8 cellular contexts compared by ENCODE assay signal in genomic region chr12:104459556-104459909, GRCh38. TPM values are rescaled to one million over a fixed set of nuclear protein-coding genes. Genes with fewer than 3 reads are reported as not detected.
A peak's percentile ranks its signal among the peaks of the same experiment; 100 is the strongest.
DNase-seq lines count a peak whose midpoint lies in the region; ATAC-seq and TF ChIP-seq lines count a peak whose summit lies in the region.

No MANE protein-coding gene starts in this region.

- intact Hi-C loops in activated CD8-positive, alpha-beta T cell treated with anti-CD3 and anti-CD28 coated beads for 36 hours (cut with micrococcal nuclease): loop anchor here (5.0 kb wide), 3 partner anchors 33 to 228 kb away; no protein-coding TSS in a partner anchor

- TF ChIP-seq CTCF in activated CD8-positive, alpha-beta T cell treated with anti-CD3 and anti-CD28 coated beads for 36 hours (IDR thresholded peaks at IDR 0.05): no peak
- TF ChIP-seq CTCF in glutamatergic neuron (IDR thresholded peaks at IDR 0.05; ENCODE audit: partially characterized antibody, unreplicated experiment): no peak

- peak overlapping the region; percentile 83 for H3K4me3 Mint-ChIP-seq in activated CD8-positive, alpha-beta T cell treated with anti-CD3 and anti-CD28 coated beads for 36 hours
- peak overlapping the region; percentile 89 for H3K4me3 Mint-ChIP-seq in glutamatergic neuron (ENCODE audit: unreplicated experiment)
- peak overlapping the region; percentile 99 for H3K4me3 Mint-ChIP-seq in stimulated activated memory B cell treated with anti-CD40 and anti-IgM and Interleukin-4, amounts not matched to agents 10 μg/mL and 1 μg/mL and 100 μg/mL, for 72 hours

- H3K4me1 Mint-ChIP-seq in activated CD8-positive, alpha-beta T cell treated with anti-CD3 and anti-CD28 coated beads for 36 hours (ENCODE audit: low read depth): peaks cover 64% of the 10 kb centered on the region
- peaks cover 5% of the 10 kb centered on the region for H3K4me1 Mint-ChIP-seq in glutamatergic neuron (ENCODE audit: low read depth, unreplicated experiment)
- H3K4me1 Mint-ChIP-seq in stimulated activated memory B cell treated with anti-CD40 and anti-IgM and Interleukin-4, amounts not matched to agents 10 μg/mL and 1 μg/mL and 100 μg/mL, for 72 hours: peaks cover 68% of the 10 kb centered on the region

- ATAC-seq in activated CD8-positive, alpha-beta T cell treated with anti-CD3 and anti-CD28 coated beads for 36 hours: no peak
- no peak for ATAC-seq in stimulated activated memory B cell treated with anti-CD40 and anti-IgM and Interleukin-4, amounts not matched to agents 10 μg/mL and 1 μg/mL and 100 μg/mL, for 72 hours
- ATAC-seq in HG02610 (IDR thresholded peaks at IDR 0.05; ENCODE audit: unreplicated experiment) (no peak), GM21367 (IDR thresholded peaks at IDR 0.05; ENCODE audit: unreplicated experiment) (no peak)

- peak overlapping the region; percentile 82 for H3K27ac Mint-ChIP-seq in activated CD8-positive, alpha-beta T cell treated with anti-CD3 and anti-CD28 coated beads for 36 hours
- no peak overlapping the region for H3K27ac Mint-ChIP-seq in glutamatergic neuron (ENCODE audit: unreplicated experiment)
- peak overlapping the region; percentile 92 for H3K27ac Mint-ChIP-seq in stimulated activated memory B cell treated with anti-CD40 and anti-IgM and Interleukin-4, amounts not matched to agents 10 μg/mL and 1 μg/mL and 100 μg/mL, for 72 hours

- peaks cover 14% of the 10 kb centered on the region for H3K36me3 Mint-ChIP-seq in activated CD8-positive, alpha-beta T cell treated with anti-CD3 and anti-CD28 coated beads for 36 hours (ENCODE audit: low read depth)
- no peaks in the 10 kb centered on the region for H3K36me3 Mint-ChIP-seq in glutamatergic neuron (ENCODE audit: unreplicated experiment)
- peaks cover 24% of the 10 kb centered on the region for H3K36me3 Mint-ChIP-seq in stimulated activated memory B cell treated with anti-CD40 and anti-IgM and Interleukin-4, amounts not matched to agents 10 μg/mL and 1 μg/mL and 100 μg/mL, for 72 hours

- no peaks in the 10 kb centered on the region for H3K27me3 Mint-ChIP-seq in activated CD8-positive, alpha-beta T cell treated with anti-CD3 and anti-CD28 coated beads for 36 hours
- peaks cover 8% of the 10 kb centered on the region for H3K27me3 Mint-ChIP-seq in glutamatergic neuron (ENCODE audit: unreplicated experiment)
- H3K27me3 Mint-ChIP-seq in stimulated activated memory B cell treated with anti-CD40 and anti-IgM and Interleukin-4, amounts not matched to agents 10 μg/mL and 1 μg/mL and 100 μg/mL, for 72 hours: no peaks in the 10 kb centered on the region

- H3K9me3 Mint-ChIP-seq in activated CD8-positive, alpha-beta T cell treated with anti-CD3 and anti-CD28 coated beads for 36 hours: no peaks in the 10 kb centered on the region
- H3K9me3 Mint-ChIP-seq in glutamatergic neuron (ENCODE audit: unreplicated experiment): peaks cover 4% of the 10 kb centered on the region
- H3K9me3 Mint-ChIP-seq in stimulated activated memory B cell treated with anti-CD40 and anti-IgM and Interleukin-4, amounts not matched to agents 10 μg/mL and 1 μg/mL and 100 μg/mL, for 72 hours: no peaks in the 10 kb centered on the region

- POLR2A ChIA-PET in activated CD8-positive, alpha-beta T cell treated with anti-CD3 and anti-CD28 coated beads for 36 hours (lab: Charles Lee): interaction anchor here (1.1 to 5.4 kb wide), 7 partner anchors 12 to 239 kb away, joined by 3 to 30 read pairs (median 7); no protein-coding TSS in a partner anchor

- CTCF ChIA-PET in activated CD8-positive, alpha-beta T cell treated with anti-CD3 and anti-CD28 coated beads for 36 hours (lab: Charles Lee): interaction anchor here (0.8 to 6.7 kb wide), 12 partner anchors 10 to 439 kb away, joined by 3 to 40 read pairs (median 6); no protein-coding TSS in a partner anchor

- DNase-seq in DMS79 treated with DMSO at 0.1 percent for 48 hours (lab: John Stamatoyannopoulos, UW) (peak; percentile 9), DMS79 (lab: John Stamatoyannopoulos, UW) (no peak), glutamatergic neuron (no peak), SW 1271 (lab: John Stamatoyannopoulos, UW) (no peak)
- no peak for DNase-seq in activated CD8-positive, alpha-beta T cell treated with anti-CD3 and anti-CD28 coated beads for 36 hours

RNA-seq across cellular contexts. Expression of gene CHST11, which starts 2.8 kb away (rescaled TPM):
- 10 to 100 TPM; 30.9 to 33.9 TPM for total RNA-seq in activated CD8-positive, alpha-beta T cell treated with anti-CD3 and anti-CD28 coated beads for 36 hours
- 11.5 TPM for total RNA-seq in glutamatergic neuron (ENCODE audit: unreplicated experiment)
